In the genomic region with DNA sequence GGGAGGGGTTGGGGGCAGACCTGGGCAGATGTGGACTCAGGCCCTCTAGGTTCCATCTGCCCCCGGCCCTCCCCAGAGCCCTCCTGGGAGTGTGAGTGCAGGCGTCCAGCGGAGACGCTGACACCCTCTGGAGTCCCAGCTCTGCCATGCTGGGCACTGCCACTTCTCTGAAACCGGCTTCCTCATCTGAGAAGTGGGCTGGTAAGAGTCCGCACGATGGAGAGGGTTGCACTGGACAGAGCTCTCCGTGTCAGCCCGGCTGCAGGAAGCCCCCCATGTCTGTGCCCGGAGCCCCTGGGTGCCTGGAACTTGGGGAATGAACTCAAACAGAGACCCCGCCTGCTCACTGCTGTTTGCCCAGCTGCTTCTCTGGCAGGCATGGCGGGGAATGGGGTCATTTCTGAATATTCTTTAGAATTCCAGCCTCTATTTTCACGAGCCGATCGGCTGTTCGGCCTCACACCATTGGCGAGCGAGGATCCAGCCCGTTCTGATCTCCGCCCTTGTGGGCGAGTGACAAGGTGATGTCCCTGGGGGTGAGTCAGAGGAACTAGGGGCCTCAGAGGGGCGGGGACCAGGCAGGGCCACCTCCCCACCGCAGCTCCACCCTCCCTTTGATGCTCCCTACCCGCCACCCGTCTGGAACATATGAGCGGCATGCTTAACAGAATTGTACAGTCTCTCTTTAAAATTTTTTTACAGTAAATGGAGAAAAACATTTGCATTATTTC, we compare ENCODE assay signal across 9 cellular contexts. TPM values are rescaled to one million over a fixed set of nuclear protein-coding genes. Genes with fewer than 3 reads are reported as not detected.
DNase-seq lines count a peak whose midpoint lies in the region; ATAC-seq and TF ChIP-seq lines count a peak whose summit lies in the region.
"Had no signal": no experiment of that assay in that cellular context is flagged by ENCODE, and none has a peak within 500 bp of the region (broad histone marks: within the 10 kb centered on the region; RNA-seq: fewer than 3 reads in every experiment).

No MANE protein-coding gene starts in this region.

- H3K4me3 ChIP-seq in WERI-Rb-1 (ENCODE audit: low read depth, low read length) = no peak overlapping the region

- H3K27ac Mint-ChIP-seq in activated naive CD8-positive, alpha-beta T cell treated with anti-CD3 and anti-CD28 coated beads, Interleukin-2, amount 10 ng/mL, durations not matched to agents 7 days and 5 days = peak overlapping the region; percentile 71

- in situ Hi-C loops in KBM-7 (cut with MboI; ENCODE audit: low pct_unique_long_range_greater_than_20kb, low sequenced_read_pairs) = no loop called here

- peak; percentile 97 for ATAC-seq in activated naive CD8-positive, alpha-beta T cell treated with anti-CD3 and anti-CD28 coated beads, Interleukin-2, amount 10 ng/mL, durations not matched to agents 7 days and 5 days (ENCODE audit: low read depth)

- TF ChIP-seq CTCF in GM10248 (IDR thresholded peaks at IDR 0.05; ENCODE audit: control extremely low read depth, extremely low read depth, low read depth, missing control alignments) (no peak), WERI-Rb-1 (IDR thresholded peaks at IDR 0.05; ENCODE audit: low read depth, low read length) (no peak)

- no peaks in the 10 kb centered on the region for H3K27me3 ChIP-seq in WERI-Rb-1 (ENCODE audit: insufficient read depth, low read depth, severe bottlenecking)

- H3K36me3 Mint-ChIP-seq in activated naive CD8-positive, alpha-beta T cell treated with anti-CD3 and anti-CD28 coated beads, Interleukin-2, amount 10 ng/mL, durations not matched to agents 7 days and 5 days = no peaks in the 10 kb centered on the region

- POLR2A ChIA-PET in GM10248 (lab: Yijun Ruan, JAX) = no interaction called here
- POLR2A ChIA-PET in activated naive CD8-positive, alpha-beta T cell treated with anti-CD3 and anti-CD28 coated beads, Interleukin-2, amount 10 ng/mL, durations not matched to agents 7 days and 5 days (lab: Charles Lee) = interaction anchor here (1.4 kb wide), 1 partner anchor 100 kb away, joined by 4 read pairs; no protein-coding TSS in a partner anchor

- peaks cover 7% of the 10 kb centered on the region for H3K27me3 Mint-ChIP-seq in activated naive CD8-positive, alpha-beta T cell treated with anti-CD3 and anti-CD28 coated beads, Interleukin-2, amount 10 ng/mL, durations not matched to agents 7 days and 5 days

- CTCF ChIA-PET in GM10248 (lab: Yijun Ruan, JAX) = interaction anchor here (0.8 kb wide), 1 partner anchor 24 kb away, joined by 5 read pairs; no protein-coding TSS in a partner anchor

- DNase-seq in GM10248 (ENCODE audit: extremely low spot score) (peak; percentile 76), WERI-Rb-1 (peak; percentile 44), HPDE6-E6E7 (ENCODE audit: extremely low spot score) (no peak), mesenteric fat pad (ENCODE audit: low spot score) (no peak), KBM-7 (no peak), OCI-M2 (lab: John Stamatoyannopoulos, UW; ENCODE audit: unreplicated experiment) (no peak)
- peak; percentile 72 for DNase-seq in activated naive CD8-positive, alpha-beta T cell treated with anti-CD3 and anti-CD28 coated beads, Interleukin-2, amount 10 ng/mL, durations not matched to agents 7 days and 5 days
- peak; percentile 52 to 78 for DNase-seq in stimulated activated CD4-positive, alpha-beta T cell treated with anti-CD3 and anti-CD28 coated beads, Interleukin-4, amount 100 ng/mL, for 4 hours
- DNase-seq: dermis blood vessel endothelial cell had no signal

- H3K36me3 ChIP-seq in WERI-Rb-1 = no peaks in the 10 kb centered on the region

- no peaks in the 10 kb centered on the region for H3K9me3 Mint-ChIP-seq in activated naive CD8-positive, alpha-beta T cell treated with anti-CD3 and anti-CD28 coated beads, Interleukin-2, amount 10 ng/mL, durations not matched to agents 7 days and 5 days

- H3K27ac ChIP-seq in WERI-Rb-1 = peak overlapping the region; percentile 87

- H3K4me1 Mint-ChIP-seq in activated naive CD8-positive, alpha-beta T cell treated with anti-CD3 and anti-CD28 coated beads, Interleukin-2, amount 10 ng/mL, durations not matched to agents 7 days and 5 days = peaks cover 8% of the 10 kb centered on the region

- no peaks in the 10 kb centered on the region for H3K9me3 ChIP-seq in WERI-Rb-1 (ENCODE audit: severe bottlenecking)

- peak overlapping the region; percentile 46 for H3K4me3 Mint-ChIP-seq in activated naive CD8-positive, alpha-beta T cell treated with anti-CD3 and anti-CD28 coated beads, Interleukin-2, amount 10 ng/mL, durations not matched to agents 7 days and 5 days

RNA-seq across cellular contexts. Expression of a gene that starts 47.8 kb away (rescaled TPM):
- not detected for total RNA-seq in activated naive CD8-positive, alpha-beta T cell treated with anti-CD3 and anti-CD28 coated beads, Interleukin-2, amount 10 ng/mL, durations not matched to agents 7 days and 5 days
- 0.19 TPM for total RNA-seq in mesenteric fat pad
- total RNA-seq: dermis blood vessel endothelial cell had no signal

Comparison
In these comparisons a context has a peak if more than half of its experiments do, and no peak if none do; other contexts are left out.
1. DNase-seq: peak in GM10248 (single experiment), WERI-Rb-1 (single experiment), activated naive CD8-positive, alpha-beta T cell treated with anti-CD3 and anti-CD28 coated beads, Interleukin-2, amount 10 ng/mL, durations not matched to agents 7 days and 5 days (single experiment) and stimulated activated CD4-positive, alpha-beta T cell treated with anti-CD3 and anti-CD28 coated beads, Interleukin-4, amount 100 ng/mL, for 4 hours (2 of 2); none in HPDE6-E6E7 (single experiment), mesenteric fat pad (single experiment), KBM-7 (single experiment) and OCI-M2 (single experiment).